Comparison of ENCODE assay signal across 25 cellular contexts in genomic region chr21:14833221-14833620, GRCh38.
"Had no signal": no experiment of that assay in that cellular context is flagged by ENCODE, and none has a peak within 500 bp of the region (broad histone marks: within the 10 kb centered on the region; RNA-seq: fewer than 3 reads in every experiment).

No MANE protein-coding gene starts in this region.

- ATAC-seq: effector memory CD8-positive, alpha-beta T cell; esophagus mucosa; gastrocnemius medialis; heart right ventricle; left cardiac atrium; left lung; left ventricle myocardium superior; lower lobe of right lung; mucosa of descending colon had no signal

- H3K9me3 ChIP-seq: esophagus squamous epithelium, gastrocnemius medialis, heart right ventricle, left lung, lower lobe of right lung, mucosa of descending colon had no signal

- FAIRE-seq: endometrium, islet of Langerhans, keratinocyte had no signal

- H3K4me1 ChIP-seq: esophagus squamous epithelium, gastrocnemius medialis, heart right ventricle, left lung, lower lobe of right lung had no signal

- DNase-seq: cortex of kidney; effector CD8-positive, alpha-beta T cell; effector memory CD8-positive, alpha-beta T cell; endodermal cell; erythroblast; esophagus squamous epithelium; foreskin fibroblast; foreskin melanocyte; gastrocnemius medialis; glutamatergic neuron; head of caudate nucleus; heart right ventricle; hippocampal formation; left cardiac atrium; left lung; left ventricle myocardium superior; lower lobe of right lung; mesenchymal stem cell; mucosa of descending colon; naive B cell had no signal

- H3K36me3 ChIP-seq: esophagus squamous epithelium, gastrocnemius medialis, heart right ventricle, left lung, lower lobe of right lung had no signal

- H3K27ac ChIP-seq: epithelial cell of prostate, esophagus squamous epithelium, gastrocnemius medialis, heart right ventricle, left lung, lower lobe of right lung had no signal

- H3K4me3 ChIP-seq: esophagus squamous epithelium, gastrocnemius medialis, heart right ventricle, left lung, lower lobe of right lung, mucosa of descending colon had no signal

- H3K27me3 ChIP-seq: esophagus squamous epithelium, gastrocnemius medialis, heart right ventricle, left lung had no signal
